ENCODE assay signal across 2 cellular contexts in genomic region chr5:136730426-136730825, GRCh38.
TF ChIP-seq lines count a peak whose summit lies in the region.

No MANE protein-coding gene starts in this region.

TF ChIP-seq in SK-N-SH, 30 proteins besides CTCF, POLR2A, EP300 and RAD21 (continued from another document):
- TF ChIP-seq ZBTB33 (IDR thresholded peaks at IDR 0.05; ENCODE audit: borderline replicate concordance, low read depth) (no peak), FOSL2 (IDR thresholded peaks at IDR 0.05; ENCODE audit: borderline replicate concordance, low read depth) (no peak), IRF3 (IDR thresholded peaks at IDR 0.05; ENCODE audit: low read depth, low read length) (no peak), ELF1 (IDR thresholded peaks at IDR 0.05) (no peak), PBX3 (IDR thresholded peaks at IDR 0.05) (no peak), TCF12 (IDR thresholded peaks at IDR 0.05) (no peak), MEF2A (IDR thresholded peaks at IDR 0.05; ENCODE audit: borderline replicate concordance, low read depth) (no peak), REST (IDR thresholded peaks at IDR 0.05; ENCODE audit: low read depth, low read length) (no peak), USF1 (IDR thresholded peaks at IDR 0.05; ENCODE audit: borderline replicate concordance, low read depth) (no peak), MXI1 (IDR thresholded peaks at IDR 0.05; ENCODE audit: low read depth, low read length) (no peak)

TF ChIP-seq in SK-N-SH treated with all-trans-retinoic acid at 6 μM for 48 hours, 23 proteins besides CTCF, POLR2A, EP300 and RAD21 (continued from another document):
- TF ChIP-seq CSRNP3 (CRISPR knock-in tag; IDR thresholded peaks at IDR 0.05): no peak
- no peak for TF ChIP-seq ZFP3 (CRISPR knock-in tag; IDR thresholded peaks at IDR 0.05)
- TF ChIP-seq POU6F1 (CRISPR knock-in tag; IDR thresholded peaks at IDR 0.05; ENCODE audit: borderline replicate concordance, low read depth): no peak
- TF ChIP-seq ZFP30 (CRISPR knock-in tag; IDR thresholded peaks at IDR 0.05): no peak
- no peak for TF ChIP-seq TOX (CRISPR knock-in tag; IDR thresholded peaks at IDR 0.05; ENCODE audit: borderline replicate concordance)
- no peak for TF ChIP-seq BACH2 (CRISPR knock-in tag; IDR thresholded peaks at IDR 0.05; ENCODE audit: borderline replicate concordance)
- TF ChIP-seq ZNF8 (CRISPR knock-in tag; IDR thresholded peaks at IDR 0.05): no peak
- TF ChIP-seq ARNTL (CRISPR knock-in tag; IDR thresholded peaks at IDR 0.05; ENCODE audit: borderline replicate concordance, low read depth): no peak
- no peak for TF ChIP-seq ZNF70 (CRISPR knock-in tag; IDR thresholded peaks at IDR 0.05)
- no peak for TF ChIP-seq ZNF565 (CRISPR knock-in tag; conservative IDR thresholded peaks at IDR 0.05; ENCODE audit: low read depth)
- no peak for TF ChIP-seq GLIS3 (CRISPR knock-in tag; IDR thresholded peaks at IDR 0.05)
- TF ChIP-seq PPARA (CRISPR knock-in tag; IDR thresholded peaks at IDR 0.05; ENCODE audit: borderline replicate concordance): no peak
- TF ChIP-seq ZC3H10 (CRISPR knock-in tag; IDR thresholded peaks at IDR 0.05): no peak
- TF ChIP-seq TCF4 (CRISPR knock-in tag; IDR thresholded peaks at IDR 0.05; ENCODE audit: borderline replicate concordance): no peak
- no peak for TF ChIP-seq OSR1 (CRISPR knock-in tag; IDR thresholded peaks at IDR 0.05)
- TF ChIP-seq CREB5 (CRISPR knock-in tag; IDR thresholded peaks at IDR 0.05; ENCODE audit: low read depth): no peak
TF ChIP-seq in SK-N-SH treated with all-trans-retinoic acid at 6 μM for 48 hours: peak in this region for 0.
